36 cellular contexts compared by ENCODE assay signal in genomic region chr18:67354091-67354490, GRCh38.
"Had no signal": no experiment of that assay in that cellular context is flagged by ENCODE, and none has a peak within 500 bp of the region (broad histone marks: within the 10 kb centered on the region; RNA-seq: fewer than 3 reads in every experiment).

No MANE protein-coding gene starts in this region.

- H3K27ac ChIP-seq: cardiac muscle cell, SJCRH30, VCaP had no signal

- H3K9me3 Mint-ChIP-seq: activated CD4-positive, alpha-beta memory T cell treated with anti-CD3 and anti-CD28 coated beads, Interleukin-2, amount 10 ng/mL, durations not matched to agents 7 days and 5 days; activated naive CD4-positive, alpha-beta T cell treated with anti-CD3 and anti-CD28 coated beads, Interleukin-2, amount 10 ng/mL, durations not matched to agents 7 days and 5 days had no signal

- H3K36me3 Mint-ChIP-seq: activated CD8-positive, alpha-beta memory T cell treated with anti-CD3 and anti-CD28 coated beads, Interleukin-2, amount 10 ng/mL, durations not matched to agents 7 days and 5 days; activated naive CD4-positive, alpha-beta T cell treated with anti-CD3 and anti-CD28 coated beads, Interleukin-2, amount 10 ng/mL, durations not matched to agents 7 days and 5 days had no signal

- H3K4me3 Mint-ChIP-seq: activated CD4-positive, alpha-beta memory T cell treated with anti-CD3 and anti-CD28 coated beads, Interleukin-2, amount 10 ng/mL, durations not matched to agents 7 days and 5 days; activated CD8-positive, alpha-beta memory T cell treated with anti-CD3 and anti-CD28 coated beads, Interleukin-2, amount 10 ng/mL, durations not matched to agents 7 days and 5 days; activated naive CD4-positive, alpha-beta T cell treated with anti-CD3 and anti-CD28 coated beads, Interleukin-2, amount 10 ng/mL, durations not matched to agents 7 days and 5 days; activated naive CD8-positive, alpha-beta T cell; activated naive CD8-positive, alpha-beta T cell treated with anti-CD3 and anti-CD28 coated beads, Interleukin-2, amount 50 U/mL, for 24 hours; central memory CD8-positive, alpha-beta T cell had no signal

- H3K27me3 ChIP-seq: cardiac muscle cell, SJCRH30 had no signal

- H3K9me3 ChIP-seq: SJCRH30 had no signal

- H3K4me1 ChIP-seq: SJCRH30 had no signal

- H3K4me1 Mint-ChIP-seq: activated CD4-positive, alpha-beta memory T cell treated with anti-CD3 and anti-CD28 coated beads, Interleukin-2, amount 10 ng/mL, durations not matched to agents 7 days and 5 days; activated CD8-positive, alpha-beta memory T cell treated with anti-CD3 and anti-CD28 coated beads, Interleukin-2, amount 10 ng/mL, durations not matched to agents 7 days and 5 days; activated naive CD4-positive, alpha-beta T cell treated with anti-CD3 and anti-CD28 coated beads, Interleukin-2, amount 10 ng/mL, durations not matched to agents 7 days and 5 days; central memory CD8-positive, alpha-beta T cell had no signal

- H3K27ac Mint-ChIP-seq: activated CD4-positive, alpha-beta memory T cell treated with anti-CD3 and anti-CD28 coated beads, Interleukin-2, amount 10 ng/mL, durations not matched to agents 7 days and 5 days; activated CD8-positive, alpha-beta memory T cell treated with anti-CD3 and anti-CD28 coated beads, Interleukin-2, amount 10 ng/mL, durations not matched to agents 7 days and 5 days; activated naive CD4-positive, alpha-beta T cell treated with anti-CD3 and anti-CD28 coated beads, Interleukin-2, amount 10 ng/mL, durations not matched to agents 7 days and 5 days; activated naive CD8-positive, alpha-beta T cell; activated naive CD8-positive, alpha-beta T cell treated with anti-CD3 and anti-CD28 coated beads, Interleukin-2, amount 50 U/mL, for 24 hours had no signal

- H3K4me3 ChIP-seq: cardiac muscle cell, SJCRH30 had no signal

- H3K36me3 ChIP-seq: cardiac muscle cell, SJCRH30 had no signal

- DNase-seq: activated CD4-positive, alpha-beta memory T cell treated with anti-CD3 and anti-CD28 coated beads, Interleukin-2, amount 10 ng/mL, durations not matched to agents 7 days and 5 days; activated CD4-positive, alpha-beta T cell treated with anti-CD3 and anti-CD28 coated beads for 1 hour; activated CD4-positive, alpha-beta T cell treated with anti-CD3 and anti-CD28 coated beads for 48 hours; activated CD4-positive, CD25-positive, alpha-beta regulatory T cell; activated CD8-positive, alpha-beta memory T cell treated with anti-CD3 and anti-CD28 coated beads for 24 hours; activated CD8-positive, alpha-beta memory T cell treated with anti-CD3 and anti-CD28 coated beads, Interleukin-2, amount 10 ng/mL, durations not matched to agents 7 days and 5 days; activated CD8-positive, alpha-beta memory T cell treated with anti-CD3 and anti-CD28 coated beads, Interleukin-2, amount 50 U/mL, for 48 hours; activated effector memory CD4-positive, alpha-beta T cell treated with Interleukin-2 at 50 U/mL for 16 hours; activated naive CD4-positive, alpha-beta T cell treated with anti-CD3 and anti-CD28 coated beads, Interleukin-2, amount 10 ng/mL, durations not matched to agents 7 days and 5 days; activated naive CD8-positive, alpha-beta T cell treated with anti-CD3 and anti-CD28 coated beads, Interleukin-2, amount 50 U/mL, for 24 hours; activated T-cell treated with anti-CD3 and anti-CD28 coated beads, Interleukin-2, amount 50 U/mL, for 48 hours; anterior cingulate cortex; Kasumi-1; KG1; MM.1S; MV-4-11; NCI-H1092; NCI-H146; NCI-H187; NCI-H2029 treated with DMSO at 0.1 percent for 48 hours; NCI-H2107; NCI-H226; NCI-H446 treated with DMSO at 0.1 percent for 48 hours; NCI-H524; NCI-H69; SHP77; SJCRH30; SW 1271; T-helper 1 cell; T-helper 2 cell; T-helper 9 cell had no signal

- H3K27me3 Mint-ChIP-seq: activated CD4-positive, alpha-beta memory T cell treated with anti-CD3 and anti-CD28 coated beads, Interleukin-2, amount 10 ng/mL, durations not matched to agents 7 days and 5 days; activated CD8-positive, alpha-beta memory T cell treated with anti-CD3 and anti-CD28 coated beads, Interleukin-2, amount 10 ng/mL, durations not matched to agents 7 days and 5 days; activated naive CD4-positive, alpha-beta T cell treated with anti-CD3 and anti-CD28 coated beads, Interleukin-2, amount 10 ng/mL, durations not matched to agents 7 days and 5 days; activated naive CD8-positive, alpha-beta T cell; activated naive CD8-positive, alpha-beta T cell treated with anti-CD3 and anti-CD28 coated beads, Interleukin-2, amount 50 U/mL, for 24 hours; central memory CD8-positive, alpha-beta T cell had no signal

- ATAC-seq: activated CD8-positive, alpha-beta memory T cell treated with anti-CD3 and anti-CD28 coated beads, Interleukin-2, amount 10 ng/mL, durations not matched to agents 7 days and 5 days; activated naive CD8-positive, alpha-beta T cell treated with anti-CD3 and anti-CD28 coated beads, Interleukin-2, amount 50 U/mL, for 24 hours; Panc1 had no signal
